Comparison of ENCODE assay signal across 8 cellular contexts in the genomic region with DNA sequence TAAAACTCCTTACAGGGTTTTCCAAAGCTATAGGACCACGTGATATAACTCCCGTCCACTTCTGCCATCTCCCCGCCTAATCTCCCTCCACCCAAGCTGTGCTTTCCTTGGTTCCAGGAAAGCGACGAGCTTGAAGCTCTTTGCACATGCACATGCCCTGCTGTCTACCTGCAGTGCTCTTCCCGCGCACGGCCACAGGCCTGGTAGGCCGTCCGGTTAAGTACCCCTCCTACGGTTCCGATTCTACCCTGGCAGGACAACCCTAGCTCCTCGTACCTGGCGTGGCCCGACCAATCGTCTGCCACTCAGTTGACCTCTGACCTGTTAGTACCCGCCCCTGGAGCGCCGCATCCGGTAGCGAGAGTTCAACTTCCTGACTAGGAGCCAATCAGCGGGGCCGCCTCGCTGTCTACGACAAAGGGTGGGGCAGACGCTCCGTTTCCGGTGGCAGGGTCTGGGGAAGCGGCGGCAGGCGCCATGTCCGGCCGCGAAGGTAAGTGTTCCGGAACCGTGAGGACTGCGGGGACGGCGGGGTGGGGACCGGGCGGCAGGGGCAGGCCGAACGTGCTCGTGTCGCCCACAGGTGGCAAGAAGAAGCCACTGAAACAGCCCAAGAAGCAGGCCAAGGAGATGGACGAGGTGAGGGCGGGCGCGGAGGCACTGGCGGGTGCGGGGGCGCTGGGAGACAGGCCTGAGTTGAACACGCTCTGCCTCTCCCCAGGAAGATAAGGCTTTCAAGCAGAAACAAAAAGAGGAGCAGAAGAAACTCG. TPM values are rescaled to one million over a fixed set of nuclear protein-coding genes. Genes with fewer than 3 reads are reported as not detected.
DNase-seq lines count a peak whose midpoint lies in the region; ATAC-seq and TF ChIP-seq lines count a peak whose summit lies in the region.

A gene with protein sequence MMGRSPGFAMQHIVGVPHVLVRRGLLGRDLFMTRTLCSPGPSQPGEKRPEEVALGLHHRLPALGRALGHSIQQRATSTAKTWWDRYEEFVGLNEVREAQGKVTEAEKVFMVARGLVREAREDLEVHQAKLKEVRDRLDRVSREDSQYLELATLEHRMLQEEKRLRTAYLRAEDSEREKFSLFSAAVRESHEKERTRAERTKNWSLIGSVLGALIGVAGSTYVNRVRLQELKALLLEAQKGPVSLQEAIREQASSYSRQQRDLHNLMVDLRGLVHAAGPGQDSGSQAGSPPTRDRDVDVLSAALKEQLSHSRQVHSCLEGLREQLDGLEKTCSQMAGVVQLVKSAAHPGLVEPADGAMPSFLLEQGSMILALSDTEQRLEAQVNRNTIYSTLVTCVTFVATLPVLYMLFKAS (minus strand): TSS at position 300 of the 770 bp plus-strand sequence. CDS start 4,991 bp downstream, outside the sequence.
A gene (plus strand): TSS at position 438 of the 770 bp plus-strand sequence. CDS start 40 bp downstream, at position 478.

- H3K36me3 ChIP-seq in prostate gland (no peaks in the 10 kb centered on the region), urinary bladder (ENCODE audit: insufficient read depth) (no peaks in the 10 kb centered on the region)

- ATAC-seq in GM18499 (IDR thresholded peaks at IDR 0.05; ENCODE audit: insufficient read depth, unreplicated experiment) (peak; percentile 79), HG02943 (IDR thresholded peaks at IDR 0.05; ENCODE audit: low read depth, unreplicated experiment) (peak; percentile 91), left ventricle myocardium superior (peak; percentile 98)

- H3K4me1 ChIP-seq in prostate gland (replicated peaks) = no peaks in the 10 kb centered on the region
- H3K4me1 ChIP-seq in urinary bladder (ENCODE audit: insufficient read depth) = no peaks in the 10 kb centered on the region

- TF ChIP-seq POLR2A in prostate gland (IDR thresholded peaks at IDR 0.05) = peak; percentile 89

- H3K4me3 ChIP-seq in prostate gland = peak within 1 kb of the TSS; percentile 87 to 96
- peak within 1 kb of the TSS; percentile 85 for H3K4me3 ChIP-seq in urinary bladder (ENCODE audit: low read depth, low read length)

- TF ChIP-seq CTCF in prostate gland (IDR thresholded peaks at IDR 0.05) = peak in 2 of 4 experiments; percentile 16 to 23

- DNase-seq in NCI-H187 treated with DMSO at 0.1 percent for 48 hours (lab: John Stamatoyannopoulos, UW) (peak; percentile 77), anterior cingulate cortex (lab: John Stamatoyannopoulos, UW) (peak; percentile 73 to 99 (median 98)), left ventricle myocardium superior (peak; percentile 99), prostate gland (ENCODE audit: low spot score) (peak; percentile 99)

- H3K27ac ChIP-seq in prostate gland = peak within 1 kb of the TSS; percentile 89 to 91
- H3K27ac ChIP-seq in urinary bladder (ENCODE audit: low read depth) = peak within 1 kb of the TSS; percentile 97

- intact Hi-C loops in T-helper 2 cell treated with Interferon-gamma antibody and Interleukin-4, amounts not matched to agents 100 ng/mL and 5 ng/mL, for 36 hours (cut with micrococcal nuclease) = loop anchor here (1.0 to 2.0 kb wide), 3 partner anchors 33 to 116 kb away; a partner anchor contains a TSS
- intact Hi-C loops in left ventricle myocardium superior (cut with micrococcal nuclease) = loop anchor here (5.0 to 10.0 kb wide), 2 partner anchors 43 to 165 kb away; no protein-coding TSS in a partner anchor
- intact Hi-C loops in prostate gland (cut with DNase I) = loop anchor here (5.0 to 10.0 kb wide), 2 partner anchors 135 to 248 kb away; a partner anchor contains a TSS

- no peaks in the 10 kb centered on the region for H3K9me3 ChIP-seq in prostate gland

- WGBS in prostate gland = 0% methylated on average over 39 of the region's 54 CpGs
- WGBS in urinary bladder = under 1% methylated on average over 54 of the region's 54 CpGs

- H3K27me3 ChIP-seq in prostate gland (replicated peaks; ENCODE audit: insufficient read depth) = no peaks in the 10 kb centered on the region

RNA-seq across cellular contexts. Expression of the first gene that starts in this region (rescaled TPM):
- 14.2 and 16.4 TPM in 2 replicates for total RNA-seq in T-helper 2 cell treated with Interferon-gamma antibody and Interleukin-4, amounts not matched to agents 100 ng/mL and 5 ng/mL, for 36 hours
- total RNA-seq in left ventricle myocardium superior (13.3 TPM), prostate gland (10 to 100 TPM; 12.7 to 14.8 TPM), urinary bladder (6.0 TPM)
- 17.6 TPM for polyA plus RNA-seq in urinary bladder

RNA-seq across cellular contexts. Expression of the second gene that starts in this region (rescaled TPM):
- total RNA-seq in T-helper 2 cell treated with Interferon-gamma antibody and Interleukin-4, amounts not matched to agents 100 ng/mL and 5 ng/mL, for 36 hours = 289 and 303 TPM in 2 replicates
- 262 TPM for total RNA-seq in left ventricle myocardium superior
- 100 to 1,000 TPM; 310 to 446 TPM for total RNA-seq in prostate gland
- total RNA-seq in urinary bladder = 127 TPM
- 262 TPM for polyA plus RNA-seq in urinary bladder

Comparison
In these comparisons a context has a peak if more than half of its experiments do, and no peak if none do; other contexts are left out.
1. Peak in every context shown above with its lines: DNase-seq, ATAC-seq, H3K4me3 ChIP-seq and H3K27ac ChIP-seq.